In the genomic region with DNA sequence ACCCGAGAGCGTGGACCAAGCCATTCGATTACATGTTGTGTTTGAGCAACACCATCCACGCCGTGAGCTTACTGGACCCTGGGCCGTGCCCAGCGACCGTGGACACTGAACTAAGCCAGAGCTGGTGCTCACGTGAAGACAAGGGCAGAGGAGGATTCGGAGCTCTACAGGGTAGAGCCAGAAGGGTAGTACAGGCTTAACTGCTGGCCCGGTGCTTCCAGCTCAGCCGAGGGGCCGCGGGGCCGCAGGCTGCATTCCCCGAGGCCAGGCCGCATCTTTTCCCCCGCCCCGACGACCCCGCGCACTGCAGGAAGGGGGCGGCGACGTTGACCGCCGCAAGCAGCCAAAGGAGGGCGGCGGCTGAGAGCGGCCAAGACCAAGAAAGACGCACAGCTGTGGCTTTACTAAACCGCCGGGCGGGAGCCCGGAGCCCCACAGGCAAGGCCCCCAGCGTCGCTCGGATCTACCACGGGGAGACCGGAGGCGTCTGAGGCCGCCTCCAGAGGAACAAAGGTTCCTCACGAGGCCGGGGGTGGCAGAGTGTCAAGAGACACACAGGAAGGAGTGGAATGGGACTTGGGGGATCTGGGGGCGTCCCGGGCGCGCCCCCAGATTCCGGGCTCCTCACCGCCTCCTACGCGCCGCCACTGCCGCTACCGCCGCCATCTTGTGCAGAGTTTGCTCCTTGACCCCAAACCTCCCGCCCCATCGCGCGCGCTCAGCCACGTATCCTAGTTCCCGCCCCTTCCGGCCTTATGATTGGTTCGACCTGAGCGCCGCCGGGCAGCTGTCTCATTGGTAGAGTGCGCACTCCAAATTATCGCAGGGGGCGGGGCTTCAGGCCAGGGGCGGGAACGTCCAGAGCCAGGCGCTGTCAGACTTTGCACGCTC, we compare ENCODE assay signal across 8 cellular contexts. TPM values are rescaled to one million over a fixed set of nuclear protein-coding genes. Genes with fewer than 3 reads are reported as not detected.
DNase-seq lines count a peak whose midpoint lies in the region; ATAC-seq and TF ChIP-seq lines count a peak whose summit lies in the region.

A gene (minus strand): TSS at position 680 of the 891 bp plus-strand sequence. CDS start 14 bp downstream, at position 666.

- TF ChIP-seq CTCF in AG04449 (IDR thresholded peaks at IDR 0.05; ENCODE audit: insufficient read depth, low read length, missing control alignments): no peak
- no peak for TF ChIP-seq CTCF in activated B cell treated with CpG ODN at 0.5 μM for 24 hours (IDR thresholded peaks at IDR 0.05)
- peak in 2 of 11 experiments; percentile 9 to 27 for TF ChIP-seq CTCF in spleen (IDR thresholded peaks at IDR 0.05 in 8 of 11, conservative IDR thresholded peaks at IDR 0.05 in 3 of 11)

- no peaks in the 10 kb centered on the region for H3K9me3 Mint-ChIP-seq in activated B cell treated with CpG ODN at 0.5 μM for 24 hours

- peaks cover 20 to 84% (median 41%) of the 10 kb centered on the region in 6 donors for H3K4me1 ChIP-seq in spleen

- peak in 2 of 3 donors; percentile 43 to 70 for TF ChIP-seq POLR2A in spleen (IDR thresholded peaks at IDR 0.05)

- DNase-seq in AG04449 (ENCODE audit: low read depth, low spot score): peak; percentile 87
- peak; percentile 99 for DNase-seq in NCI-H345 (lab: John Stamatoyannopoulos, UW)
- DNase-seq in activated B cell treated with CpG ODN at 0.5 μM for 24 hours: peak; percentile 89
- peak; percentile 68 to 99 (median 97) for DNase-seq in caudate nucleus (lab: John Stamatoyannopoulos, UW)
- peak; percentile 97 for DNase-seq in inferior parietal cortex (ENCODE audit: extremely low spot score)
- peak; percentile 99 for DNase-seq in spleen

- peaks cover 34% of the 10 kb centered on the region for H3K4me1 Mint-ChIP-seq in activated B cell treated with CpG ODN at 0.5 μM for 24 hours

- POLR2A ChIA-PET in AG04449 (lab: Yijun Ruan, JAX): interaction anchor here (0.6 to 3.5 kb wide), 10 partner anchors 14 to 210 kb away, joined by 3 to 46 read pairs (median 4); a partner anchor contains a TSS
- POLR2A ChIA-PET in activated B cell treated with CpG ODN at 0.5 μM for 24 hours (lab: Charles Lee): interaction anchor here (0.5 to 5.8 kb wide), 38 partner anchors 9 to 1241 kb away, joined by 3 to 130 read pairs (median 4); a partner anchor contains a TSS

- WGBS in spleen, 5 donors: 0 to 1% (median 1%) methylated on average over 54 to 75 of the region's 75 CpGs

- intact Hi-C loops in activated B cell treated with CpG ODN at 0.5 μM for 24 hours (cut with micrococcal nuclease): loop anchor here (1.0 to 2.0 kb wide), 8 partner anchors 19 to 210 kb away; a partner anchor contains a TSS
- intact Hi-C loops in spleen (cut with DNase I; ENCODE audit: low total_unique reads): no loop called here

- no peaks in the 10 kb centered on the region for H3K27me3 ChIP-seq in spleen (replicated peaks in 1 of 7)

- ATAC-seq in GM18909 (IDR thresholded peaks at IDR 0.05; ENCODE audit: poor library complexity, unreplicated experiment): peak; percentile 96
- ATAC-seq in HG03196 (IDR thresholded peaks at IDR 0.05; ENCODE audit: unreplicated experiment): peak; percentile 88
- ATAC-seq in activated B cell treated with CpG ODN at 0.5 μM for 24 hours (ENCODE audit: low read depth): peak; percentile 99

- H3K27me3 Mint-ChIP-seq in activated B cell treated with CpG ODN at 0.5 μM for 24 hours: no peaks in the 10 kb centered on the region

- H3K36me3 ChIP-seq in spleen: peaks cover 0 to 64% (median 43%) of the 10 kb centered on the region in 6 donors

- peak within 1 kb of the TSS; percentile 86 for H3K27ac Mint-ChIP-seq in activated B cell treated with CpG ODN at 0.5 μM for 24 hours

- peak within 1 kb of the TSS; percentile 82 for H3K27ac ChIP-seq in caudate nucleus (ENCODE audit: low read depth, low read length)
- H3K27ac ChIP-seq in spleen: peak within 1 kb of the TSS; percentile 89 to 98 (median 94)

- H3K36me3 Mint-ChIP-seq in activated B cell treated with CpG ODN at 0.5 μM for 24 hours (ENCODE audit: low read depth): peaks cover 36% of the 10 kb centered on the region

- H3K9me3 ChIP-seq in spleen: no peaks in the 10 kb centered on the region

- peak within 1 kb of the TSS; percentile 91 for H3K4me3 ChIP-seq in AG04449 (ENCODE audit: low read depth, low read length)
- H3K4me3 ChIP-seq in spleen: peak within 1 kb of the TSS; percentile 84 to 99 (median 96)

- H3K4me3 Mint-ChIP-seq in activated B cell treated with CpG ODN at 0.5 μM for 24 hours: peak within 1 kb of the TSS; percentile 93

- CTCF ChIA-PET in AG04449 (lab: Yijun Ruan, JAX): interaction anchor here (1.0 to 2.7 kb wide), 6 partner anchors 11 to 251 kb away, joined by 3 to 11 read pairs (median 4); a partner anchor contains a TSS
- CTCF ChIA-PET in activated B cell treated with CpG ODN at 0.5 μM for 24 hours (lab: Charles Lee): interaction anchor here (0.9 to 1.4 kb wide), 3 partner anchors 9 to 221 kb away, joined by 3 read pairs; no protein-coding TSS in a partner anchor

RNA-seq across cellular contexts. Expression of the gene that starts here (rescaled TPM):
- total RNA-seq in activated B cell treated with CpG ODN at 0.5 μM for 24 hours (187 and 189 TPM in 2 replicates), spleen (100 to 1,000 TPM; 122 to 245 (median 198) TPM)
- 10 to 100 TPM; 49.0 to 72.4 (median 53.6) TPM for polyA plus RNA-seq in spleen

Comparison
In these comparisons a context has a peak if more than half of its experiments do, and no peak if none do; other contexts are left out.
1. Peak in every context shown above with its lines: DNase-seq, ATAC-seq, H3K4me3 ChIP-seq and H3K27ac ChIP-seq.